8 cellular contexts compared by ENCODE assay signal in genomic region chr20:51624157-51624731, GRCh38.
A peak's percentile ranks its signal among the peaks of the same experiment; 100 is the strongest.
DNase-seq lines count a peak whose midpoint lies in the region; ATAC-seq and TF ChIP-seq lines count a peak whose summit lies in the region.

No MANE protein-coding gene starts in this region.

- TF ChIP-seq CTCF in LNCaP clone FGC (IDR thresholded peaks at IDR 0.05; ENCODE audit: control insufficient read depth, extremely low read depth, insufficient read depth) (peak; percentile 68), ascending aorta (IDR thresholded peaks at IDR 0.05) (peak in 2 of 3 experiments; percentile 21 to 55)

- ATAC-seq in GM21529 (IDR thresholded peaks at IDR 0.05; ENCODE audit: unreplicated experiment), result no peak

- no peaks in the 10 kb centered on the region for H3K27me3 ChIP-seq in ascending aorta

- H3K27ac ChIP-seq in ascending aorta, result no peak overlapping the region

- peaks cover 11 to 26% of the 10 kb centered on the region in 2 donors for H3K36me3 ChIP-seq in ascending aorta

- no peaks in the 10 kb centered on the region for H3K9me3 ChIP-seq in ascending aorta

- no peaks in the 10 kb centered on the region for H3K4me1 ChIP-seq in ascending aorta

- no peak overlapping the region for H3K4me3 ChIP-seq in LNCaP clone FGC (ENCODE audit: low read depth, low read length)
- no peak overlapping the region for H3K4me3 ChIP-seq in ascending aorta

- DNase-seq in NCI-H748 (lab: John Stamatoyannopoulos, UW; ENCODE audit: unreplicated experiment) (peak; percentile 36), NCI-H748 treated with DMSO at 0.1 percent for 48 hours (lab: John Stamatoyannopoulos, UW) (no peak), LNCaP clone FGC (ENCODE audit: low read depth) (peak; percentile 25), T-helper 1 cell (peak; percentile 17 to 64 (median 45)), ascending aorta (ENCODE audit: low spot score in 2 of 2) (no peak), iPS-NIHi11 (ENCODE audit: low spot score) (peak; percentile 88)
- DNase-seq in stimulated activated CD4-positive, alpha-beta T cell treated with anti-CD3 and anti-CD28 coated beads, Interleukin-1b, Interleukin-23, amount 100 ng/mL, for 4 hours (ENCODE audit: low read depth in 2 of 2), result peak; percentile 47 to 66

- intact Hi-C loops in ascending aorta (cut with DNase I), result no loop called here

Comparison
In these comparisons a context has a peak if more than half of its experiments do, and no peak if none do; other contexts are left out.
1. DNase-seq: peak in NCI-H748 (single experiment), LNCaP clone FGC (single experiment), T-helper 1 cell (5 of 5), iPS-NIHi11 (single experiment) and stimulated activated CD4-positive, alpha-beta T cell treated with anti-CD3 and anti-CD28 coated beads, Interleukin-1b, Interleukin-23, amount 100 ng/mL, for 4 hours (2 of 2); none in NCI-H748 treated with DMSO at 0.1 percent for 48 hours (single experiment) and ascending aorta (0 of 2).